8 cellular contexts compared by ENCODE assay signal in the genomic region with DNA sequence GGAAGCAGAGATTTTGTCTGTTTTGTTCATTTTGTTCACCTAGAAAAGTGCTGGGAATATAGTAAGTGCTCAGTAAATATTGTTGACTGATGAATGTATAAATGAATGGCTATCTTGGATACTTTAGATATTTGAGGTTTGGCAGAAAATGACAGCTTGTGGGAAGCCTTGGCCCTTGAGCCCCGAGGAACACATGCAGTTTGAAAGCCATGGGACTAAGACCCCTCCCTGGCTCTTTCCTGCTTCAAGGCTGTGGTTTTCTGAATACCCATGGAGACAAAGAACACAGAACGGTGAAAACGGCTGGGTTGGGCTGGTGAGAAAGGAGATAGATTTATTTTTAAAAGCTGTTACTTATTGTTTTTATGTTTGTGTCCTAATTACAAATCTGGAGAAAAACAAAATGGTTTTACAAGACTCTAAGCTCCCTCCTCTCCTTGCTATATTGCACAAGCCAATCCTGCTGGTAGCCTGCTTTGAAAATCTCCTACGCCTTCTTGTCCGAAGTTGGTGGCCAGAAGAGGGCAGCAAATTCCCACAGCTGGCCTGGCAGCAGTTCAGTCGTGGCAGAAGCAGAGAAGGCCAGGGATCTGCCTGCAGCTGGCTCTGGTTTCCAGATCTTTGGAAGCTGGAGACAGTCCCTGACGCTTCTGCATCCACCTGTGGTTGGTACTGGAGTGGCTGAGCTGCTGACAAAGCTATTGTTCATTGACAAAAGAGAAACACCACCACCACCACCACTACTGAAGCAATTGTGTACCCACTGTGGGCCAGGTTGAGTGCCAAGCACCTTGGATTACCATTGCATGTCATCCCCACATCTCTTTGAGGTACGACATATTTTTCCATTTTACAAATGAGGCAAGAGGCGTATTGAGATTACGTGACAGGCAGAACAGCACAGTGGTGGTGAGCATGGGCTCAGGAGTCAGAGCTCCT.
DNase-seq lines count a peak whose midpoint lies in the region; ATAC-seq and FAIRE-seq lines count a peak whose summit lies in the region.

No MANE protein-coding gene starts in this region.

- DNase-seq in activated CD4-positive, CD25-positive, alpha-beta regulatory T cell treated with anti-CD3 and anti-CD28 coated beads, Interleukin-2, amount 50 U/mL, for 72 hours: peak; percentile 49
- DNase-seq in NCI-H2081 treated with DMSO at 0.1 percent for 48 hours (lab: John Stamatoyannopoulos, UW) (peak; percentile 46), caudate nucleus (lab: John Stamatoyannopoulos, UW) (peak in 57 of 61 donors; percentile 20 to 89 (median 61)), islet precursor cell (peak; percentile 94)
- peak; percentile 47 for DNase-seq in stimulated activated CD4-positive, alpha-beta T cell treated with anti-CD3 and anti-CD28 coated beads, Interleukin-1b, Interleukin-23, amount 100 ng/mL, for 48 hours

- ATAC-seq in activated CD4-positive, CD25-positive, alpha-beta regulatory T cell treated with anti-CD3 and anti-CD28 coated beads, Interleukin-2, amount 50 U/mL, for 24 hours: no peak
- ATAC-seq in GM19395 (IDR thresholded peaks at IDR 0.05; ENCODE audit: unreplicated experiment): no peak

- FAIRE-seq in TTC549 (lab: Jason Lieb, UNC): peak; percentile 52

- peak overlapping the region; percentile 70 for H3K27ac ChIP-seq in caudate nucleus (ENCODE audit: low read depth, low read length)
